8 cellular contexts compared by ENCODE assay signal in the genomic region with DNA sequence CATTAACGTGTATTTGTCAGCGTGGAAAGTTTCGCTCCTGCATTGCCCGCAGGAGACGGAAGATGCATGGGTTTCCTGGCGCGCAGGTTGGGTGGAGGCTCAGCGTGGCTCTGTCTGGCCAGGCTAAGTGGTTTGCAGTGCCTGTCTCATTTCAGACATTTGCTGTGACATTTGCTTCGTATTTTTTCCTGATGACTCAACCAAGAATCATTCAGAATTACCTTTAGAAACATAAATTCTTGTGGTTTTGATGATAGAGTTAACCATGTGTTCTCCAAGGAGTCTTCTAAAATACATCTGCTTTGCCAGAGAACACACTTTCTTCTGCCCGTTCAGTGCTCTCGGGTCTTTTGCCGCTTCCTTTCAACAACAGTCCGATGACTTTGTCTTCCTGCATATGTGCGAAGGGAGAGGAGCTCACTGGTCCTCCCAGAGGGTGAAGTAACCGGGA.
DNase-seq lines count a peak whose midpoint lies in the region; ATAC-seq and TF ChIP-seq lines count a peak whose summit lies in the region.

No MANE protein-coding gene starts in this region.

- H3K4me1 Mint-ChIP-seq in activated CD4-positive, alpha-beta memory T cell treated with anti-CD3 and anti-CD28 coated beads for 36 hours (ENCODE audit: low read depth): peaks cover 75% of the 10 kb centered on the region

- no peak for ATAC-seq in GM19395 (IDR thresholded peaks at IDR 0.05; ENCODE audit: unreplicated experiment)

- peak; percentile 91 for DNase-seq in M059J (ENCODE audit: low read depth)
- DNase-seq in activated CD4-positive, alpha-beta memory T cell treated with anti-CD3 and anti-CD28 coated beads for 36 hours: peak; percentile 86
- DNase-seq in epithelial cell of proximal tubule (ENCODE audit: low read depth): peak; percentile 13
- DNase-seq in stimulated activated CD8-positive, alpha-beta memory T cell treated with anti-CD3 and anti-CD28 coated beads, Interleukin-15, amount 100 ng/mL, for 48 hours (ENCODE audit: low read depth in 2 of 2): peak; percentile 68 to 73
- no peak for DNase-seq in esophagus squamous epithelium (lab: John Stamatoyannopoulos, UW)
- DNase-seq in putamen (ENCODE audit: low spot score): no peak
- no peak for DNase-seq in NCI-H146 treated with DMSO at 0.1 percent for 48 hours (lab: John Stamatoyannopoulos, UW; ENCODE audit: unreplicated experiment)

- TF ChIP-seq POLR2A in esophagus squamous epithelium (IDR thresholded peaks at IDR 0.05): no peak

- no peaks in the 10 kb centered on the region for H3K9me3 Mint-ChIP-seq in activated CD4-positive, alpha-beta memory T cell treated with anti-CD3 and anti-CD28 coated beads for 36 hours

- H3K4me1 ChIP-seq in esophagus squamous epithelium: peaks cover 4 to 42% (median 7%) of the 10 kb centered on the region in 3 donors

- H3K4me3 ChIP-seq in epithelial cell of proximal tubule (ENCODE audit: low read depth, low read length): no peak overlapping the region
- H3K4me3 ChIP-seq in esophagus squamous epithelium: no peak overlapping the region

- H3K36me3 ChIP-seq in esophagus squamous epithelium: peaks cover 0 to 13% (median 0%) of the 10 kb centered on the region in 3 donors

- WGBS in esophagus squamous epithelium, 2 donors: 38 to 53% methylated on average over 10 to 14 of the region's 15 CpGs

- no peaks in the 10 kb centered on the region for H3K9me3 ChIP-seq in esophagus squamous epithelium

- intact Hi-C loops in activated CD4-positive, alpha-beta memory T cell treated with anti-CD3 and anti-CD28 coated beads for 36 hours (cut with micrococcal nuclease): loop anchor here (1.0 kb wide), 5 partner anchors 19 to 130 kb away; no protein-coding TSS in a partner anchor
- intact Hi-C loops in esophagus squamous epithelium (cut with DNase I): no loop called here

- peak overlapping the region; percentile 68 for H3K4me3 Mint-ChIP-seq in activated CD4-positive, alpha-beta memory T cell treated with anti-CD3 and anti-CD28 coated beads for 36 hours

- H3K27me3 Mint-ChIP-seq in activated CD4-positive, alpha-beta memory T cell treated with anti-CD3 and anti-CD28 coated beads for 36 hours: no peaks in the 10 kb centered on the region

- CTCF ChIA-PET in activated CD4-positive, alpha-beta memory T cell treated with anti-CD3 and anti-CD28 coated beads for 36 hours (lab: Charles Lee): interaction anchor here (0.9 to 1.2 kb wide), 2 partner anchors 72 to 131 kb away, joined by 3 read pairs; no protein-coding TSS in a partner anchor

- TF ChIP-seq CTCF in epithelial cell of proximal tubule (conservative IDR thresholded peaks at IDR 0.05; ENCODE audit: low read depth, low read length) (no peak), esophagus squamous epithelium (IDR thresholded peaks at IDR 0.05) (no peak)

- H3K36me3 Mint-ChIP-seq in activated CD4-positive, alpha-beta memory T cell treated with anti-CD3 and anti-CD28 coated beads for 36 hours: peaks cover 11% of the 10 kb centered on the region

- H3K27ac ChIP-seq in esophagus squamous epithelium: peak overlapping the region in 1 of 4 donors; percentile 35

- POLR2A ChIA-PET in activated CD4-positive, alpha-beta memory T cell treated with anti-CD3 and anti-CD28 coated beads for 36 hours (lab: Charles Lee): interaction anchor here (1.2 to 1.3 kb wide), 2 partner anchors 13 to 131 kb away, joined by 4 to 5 read pairs; no protein-coding TSS in a partner anchor

- H3K27ac Mint-ChIP-seq in activated CD4-positive, alpha-beta memory T cell treated with anti-CD3 and anti-CD28 coated beads for 36 hours: peak overlapping the region; percentile 96

- H3K27me3 ChIP-seq in esophagus squamous epithelium: no peaks in the 10 kb centered on the region

Comparison
In these comparisons a context has a peak if more than half of its experiments do, and no peak if none do; other contexts are left out.
1. DNase-seq: peak in M059J (single experiment), activated CD4-positive, alpha-beta memory T cell treated with anti-CD3 and anti-CD28 coated beads for 36 hours (single experiment), epithelial cell of proximal tubule (single experiment) and stimulated activated CD8-positive, alpha-beta memory T cell treated with anti-CD3 and anti-CD28 coated beads, Interleukin-15, amount 100 ng/mL, for 48 hours (2 of 2); none in esophagus squamous epithelium (single experiment), putamen (single experiment) and NCI-H146 treated with DMSO at 0.1 percent for 48 hours (single experiment).